8 cellular contexts compared by ENCODE assay signal in genomic region chr2:161307676-161308075, GRCh38. TPM values are rescaled to one million over a fixed set of nuclear protein-coding genes. Genes with fewer than 3 reads are reported as not detected.
A peak's percentile ranks its signal among the peaks of the same experiment; 100 is the strongest.
DNase-seq lines count a peak whose midpoint lies in the region; ATAC-seq and TF ChIP-seq lines count a peak whose summit lies in the region.

No MANE protein-coding gene starts in this region.

- no peak for TF ChIP-seq EP300 in tibial nerve (IDR thresholded peaks at IDR 0.05)

- H3K4me1 ChIP-seq in liver (ENCODE audit: control insufficient read depth in 4 of 4, insufficient read depth in 4 of 4, low read length in 3 of 4) (peaks cover 3 to 11% (median 4%) of the 10 kb centered on the region in 4 donors), tibial nerve (peaks cover 0 to 23% (median 4%) of the 10 kb centered on the region in 4 donors)

- H3K9ac ChIP-seq in liver (ENCODE audit: low read depth in 1 of 2, low read length in 2 of 2) = peak overlapping the region; percentile 71 to 77

- H3K4me3 Mint-ChIP-seq in activated T-cell treated with anti-CD3 and anti-CD28 coated beads, Interleukin-2, amount 50 U/mL, for 24 hours = peak overlapping the region; percentile 99
- H3K4me3 Mint-ChIP-seq in activated naive CD8-positive, alpha-beta T cell treated with anti-CD3 and anti-CD28 coated beads, Interleukin-2, amount 50 U/mL, for 24 hours = peak overlapping the region; percentile 92

- 37% methylated on average over 6 of the region's 6 CpGs for WGBS in liver
- 44 to 45% methylated on average over 6 of the region's 6 CpGs for WGBS in tibial nerve, 2 donors

- no peak for TF ChIP-seq RAD21 in liver (IDR thresholded peaks at IDR 0.05)

- H3K4me3 ChIP-seq in liver (ENCODE audit: low read depth in 1 of 3, low read length in 3 of 3) (peak overlapping the region; percentile 65 to 76 (median 69)), tibial nerve (peak overlapping the region; percentile 64 to 76 (median 71))

- no peak for TF ChIP-seq CTCF in liver (IDR thresholded peaks at IDR 0.05; ENCODE audit: low read depth, low read length, missing input control)
- no peak for TF ChIP-seq CTCF in tibial nerve (IDR thresholded peaks at IDR 0.05)

- H3K9me3 Mint-ChIP-seq in activated T-cell treated with anti-CD3 and anti-CD28 coated beads, Interleukin-2, amount 50 U/mL, for 24 hours = peaks cover 2% of the 10 kb centered on the region
- peaks cover 19% of the 10 kb centered on the region for H3K9me3 Mint-ChIP-seq in activated naive CD8-positive, alpha-beta T cell treated with anti-CD3 and anti-CD28 coated beads, Interleukin-2, amount 50 U/mL, for 24 hours

- peak overlapping the region; percentile 98 for H3K27ac Mint-ChIP-seq in activated T-cell treated with anti-CD3 and anti-CD28 coated beads, Interleukin-2, amount 50 U/mL, for 24 hours
- peak overlapping the region; percentile 94 for H3K27ac Mint-ChIP-seq in activated naive CD8-positive, alpha-beta T cell treated with anti-CD3 and anti-CD28 coated beads, Interleukin-2, amount 50 U/mL, for 24 hours

- peak overlapping the region; percentile 55 to 59 for H3K27ac ChIP-seq in liver (ENCODE audit: low read depth in 1 of 2, low read length in 2 of 2)
- H3K27ac ChIP-seq in tibial nerve = peak overlapping the region; percentile 0 to 83 (median 81)

- peaks cover 47% of the 10 kb centered on the region for H3K36me3 Mint-ChIP-seq in activated T-cell treated with anti-CD3 and anti-CD28 coated beads, Interleukin-2, amount 50 U/mL, for 24 hours (ENCODE audit: low read depth)
- H3K36me3 Mint-ChIP-seq in activated naive CD8-positive, alpha-beta T cell treated with anti-CD3 and anti-CD28 coated beads, Interleukin-2, amount 50 U/mL, for 24 hours (ENCODE audit: low read depth) = peaks cover 15% of the 10 kb centered on the region

- DNase-seq in activated T-cell treated with anti-CD3 and anti-CD28 coated beads, Interleukin-2, amount 50 U/mL, for 24 hours = no peak
- DNase-seq in activated T-cell treated with anti-CD3 and anti-CD28 coated beads for 4 hours = no peak
- DNase-seq in activated naive CD8-positive, alpha-beta T cell treated with anti-CD3 and anti-CD28 coated beads, Interleukin-2, amount 50 U/mL, for 24 hours = no peak
- DNase-seq in tibial nerve (ENCODE audit: low spot score in 2 of 2) = no peak
- no peak for DNase-seq in DMS 273 treated with DMSO at 0.1 percent for 48 hours (lab: John Stamatoyannopoulos, UW)
- no peak for DNase-seq in MV-4-11 (lab: John Stamatoyannopoulos, UW)

- ATAC-seq in activated naive CD8-positive, alpha-beta T cell treated with anti-CD3 and anti-CD28 coated beads, Interleukin-2, amount 50 U/mL, for 24 hours = no peak
- no peak for ATAC-seq in HG02678 (IDR thresholded peaks at IDR 0.05; ENCODE audit: unreplicated experiment)

- peaks cover 33% of the 10 kb centered on the region for H3K4me1 Mint-ChIP-seq in activated T-cell treated with anti-CD3 and anti-CD28 coated beads, Interleukin-2, amount 50 U/mL, for 24 hours (ENCODE audit: low read depth)
- peaks cover 31% of the 10 kb centered on the region for H3K4me1 Mint-ChIP-seq in activated naive CD8-positive, alpha-beta T cell treated with anti-CD3 and anti-CD28 coated beads, Interleukin-2, amount 50 U/mL, for 24 hours

- no peaks in the 10 kb centered on the region for H3K27me3 ChIP-seq in liver (ENCODE audit: control insufficient read depth in 4 of 4, insufficient read depth in 4 of 4, low read length in 3 of 4)
- no peaks in the 10 kb centered on the region for H3K27me3 ChIP-seq in tibial nerve

- H3K36me3 ChIP-seq in liver (ENCODE audit: control insufficient read depth in 4 of 4, insufficient read depth in 3 of 4, low read depth in 1 of 4, low read length in 3 of 4) (no peaks in the 10 kb centered on the region), tibial nerve (no peaks in the 10 kb centered on the region)

- TF ChIP-seq POLR2A in tibial nerve (IDR thresholded peaks at IDR 0.05) = no peak

- H3K9me3 ChIP-seq in liver (ENCODE audit: control insufficient read depth in 4 of 4, low read length in 3 of 4) = peaks cover 0 to 12% (median 3%) of the 10 kb centered on the region in 4 donors
- H3K9me3 ChIP-seq in tibial nerve = peaks cover 0 to 18% (median 4%) of the 10 kb centered on the region in 4 donors

- H3K27me3 Mint-ChIP-seq in activated T-cell treated with anti-CD3 and anti-CD28 coated beads, Interleukin-2, amount 50 U/mL, for 24 hours = peaks cover 3% of the 10 kb centered on the region
- no peaks in the 10 kb centered on the region for H3K27me3 Mint-ChIP-seq in activated naive CD8-positive, alpha-beta T cell treated with anti-CD3 and anti-CD28 coated beads, Interleukin-2, amount 50 U/mL, for 24 hours

TF ChIP-seq in liver, 16 proteins besides CTCF, POLR2A, EP300 and RAD21:
- TF ChIP-seq MAX (IDR thresholded peaks at IDR 0.05) (no peak), NR2F2 (IDR thresholded peaks at IDR 0.05) (no peak), HNF4G (IDR thresholded peaks at IDR 0.05) (no peak), GABPA (IDR thresholded peaks at IDR 0.05 in 1 of 2, conservative IDR thresholded peaks at IDR 0.05 in 1 of 2) (no peak), SP1 (IDR thresholded peaks at IDR 0.05) (no peak), EGR1 (IDR thresholded peaks at IDR 0.05; ENCODE audit: low read depth in 2 of 2) (no peak), YY1 (IDR thresholded peaks at IDR 0.05) (no peak), HNF4A (conservative IDR thresholded peaks at IDR 0.05) (no peak), REST (IDR thresholded peaks at IDR 0.05) (no peak), JUND (IDR thresholded peaks at IDR 0.05) (no peak), FOXA1 (IDR thresholded peaks at IDR 0.05) (no peak)
- TF ChIP-seq, protein P1, sequence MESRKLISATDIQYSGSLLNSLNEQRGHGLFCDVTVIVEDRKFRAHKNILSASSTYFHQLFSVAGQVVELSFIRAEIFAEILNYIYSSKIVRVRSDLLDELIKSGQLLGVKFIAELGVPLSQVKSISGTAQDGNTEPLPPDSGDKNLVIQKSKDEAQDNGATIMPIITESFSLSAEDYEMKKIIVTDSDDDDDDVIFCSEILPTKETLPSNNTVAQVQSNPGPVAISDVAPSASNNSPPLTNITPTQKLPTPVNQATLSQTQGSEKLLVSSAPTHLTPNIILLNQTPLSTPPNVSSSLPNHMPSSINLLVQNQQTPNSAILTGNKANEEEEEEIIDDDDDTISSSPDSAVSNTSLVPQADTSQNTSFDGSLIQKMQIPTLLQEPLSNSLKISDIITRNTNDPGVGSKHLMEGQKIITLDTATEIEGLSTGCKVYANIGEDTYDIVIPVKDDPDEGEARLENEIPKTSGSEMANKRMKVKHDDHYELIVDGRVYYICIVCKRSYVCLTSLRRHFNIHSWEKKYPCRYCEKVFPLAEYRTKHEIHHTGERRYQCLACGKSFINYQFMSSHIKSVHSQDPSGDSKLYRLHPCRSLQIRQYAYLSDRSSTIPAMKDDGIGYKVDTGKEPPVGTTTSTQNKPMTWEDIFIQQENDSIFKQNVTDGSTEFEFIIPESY (IDR thresholded peaks at IDR 0.05) = no peak

RNA-seq across cellular contexts. Expression of gene PSMD14, which starts 0.5 kb away (rescaled TPM):
- total RNA-seq in liver = 10 to 100 TPM; 32.0 to 34.8 TPM
- 10 to 100 TPM; 32.7 to 37.9 TPM for polyA plus RNA-seq in liver
- total RNA-seq in tibial nerve = 10 to 100 TPM; 22.0 to 29.1 (median 26.4) TPM
